In genomic region chr2:43070676-43071491, GRCh38 we compare ENCODE assay signal across 1 cellular context.
TF ChIP-seq lines count a peak whose summit lies in the region.

No MANE protein-coding gene starts in this region.

TF ChIP-seq in HepG2, 621 proteins besides CTCF, POLR2A, EP300 and RAD21 (continued from another document and continues in another):
- TF ChIP-seq ZBED4 (CRISPR knock-in tag; IDR thresholded peaks at IDR 0.05; ENCODE audit: borderline replicate concordance) (no peak), NFKBIZ (CRISPR knock-in tag; IDR thresholded peaks at IDR 0.05) (no peak), ZNF687 (CRISPR knock-in tag; IDR thresholded peaks at IDR 0.05) (peak; percentile 92), TAF15 (IDR thresholded peaks at IDR 0.05; ENCODE audit: low read depth, low read length, poor library complexity, severe bottlenecking) (no peak), ZNF609 (CRISPR knock-in tag; IDR thresholded peaks at IDR 0.05; ENCODE audit: borderline replicate concordance) (peak; percentile 25; the same call in 1 of the 2 replicates), ZBTB7B (CRISPR knock-in tag; IDR thresholded peaks at IDR 0.05) (0 out of 2 replicates have a peak, but pooled peaks have one; percentile 58), ETS1 (CRISPR knock-in tag; IDR thresholded peaks at IDR 0.05) (no peak), GLI4 (CRISPR knock-in tag; IDR thresholded peaks at IDR 0.05; ENCODE audit: borderline replicate concordance) (0 out of 2 replicates have a peak, but pooled peaks have one; percentile 37), PCBP1 (IDR thresholded peaks at IDR 0.05; ENCODE audit: borderline replicate concordance, low read depth, low read length) (no peak), CBX2 (IDR thresholded peaks at IDR 0.05; ENCODE audit: low read depth, low read length) (no peak), CBX2 (CRISPR knock-in tag; IDR thresholded peaks at IDR 0.05; ENCODE audit: low read depth) (no peak), PRPF4 (IDR thresholded peaks at IDR 0.05; ENCODE audit: low read depth, low read length, poor library complexity, severe bottlenecking) (no peak), MXD3 (CRISPR knock-in tag; IDR thresholded peaks at IDR 0.05) (no peak), ZNF83 (CRISPR knock-in tag; IDR thresholded peaks at IDR 0.05; ENCODE audit: borderline replicate concordance) (no peak), RBM39 (IDR thresholded peaks at IDR 0.05; ENCODE audit: low read depth, low read length, poor library complexity, severe bottlenecking) (no peak), ZNF224 (CRISPR knock-in tag; IDR thresholded peaks at IDR 0.05) (no peak), ZNF710 (CRISPR knock-in tag; IDR thresholded peaks at IDR 0.05; ENCODE audit: borderline replicate concordance) (no peak), NFRKB (IDR thresholded peaks at IDR 0.05) (no peak), KDM4B (CRISPR knock-in tag; IDR thresholded peaks at IDR 0.05) (no peak), ZSCAN12 (CRISPR knock-in tag; IDR thresholded peaks at IDR 0.05) (no peak), PRDM4 (CRISPR knock-in tag; IDR thresholded peaks at IDR 0.05; ENCODE audit: borderline replicate concordance) (no peak), FLYWCH1 (CRISPR knock-in tag; IDR thresholded peaks at IDR 0.05) (no peak), SRSF1 (optimal IDR thresholded peaks at IDR 0.05; ENCODE audit: low read depth, low read length) (no peak), POGK (CRISPR knock-in tag; conservative IDR thresholded peaks at IDR 0.05) (no peak), ZNF839 (CRISPR knock-in tag; IDR thresholded peaks at IDR 0.05; ENCODE audit: borderline replicate concordance) (no peak), ZNF747 (CRISPR knock-in tag; IDR thresholded peaks at IDR 0.05; ENCODE audit: borderline replicate concordance) (no peak), TAF1 (CRISPR knock-in tag; IDR thresholded peaks at IDR 0.05) (no peak), SNAI1 (CRISPR knock-in tag; IDR thresholded peaks at IDR 0.05; ENCODE audit: borderline replicate concordance) (no peak), MTERF4 (CRISPR knock-in tag; IDR thresholded peaks at IDR 0.05) (no peak)
